ENCODE assay signal across 16 cellular contexts in the genomic region with DNA sequence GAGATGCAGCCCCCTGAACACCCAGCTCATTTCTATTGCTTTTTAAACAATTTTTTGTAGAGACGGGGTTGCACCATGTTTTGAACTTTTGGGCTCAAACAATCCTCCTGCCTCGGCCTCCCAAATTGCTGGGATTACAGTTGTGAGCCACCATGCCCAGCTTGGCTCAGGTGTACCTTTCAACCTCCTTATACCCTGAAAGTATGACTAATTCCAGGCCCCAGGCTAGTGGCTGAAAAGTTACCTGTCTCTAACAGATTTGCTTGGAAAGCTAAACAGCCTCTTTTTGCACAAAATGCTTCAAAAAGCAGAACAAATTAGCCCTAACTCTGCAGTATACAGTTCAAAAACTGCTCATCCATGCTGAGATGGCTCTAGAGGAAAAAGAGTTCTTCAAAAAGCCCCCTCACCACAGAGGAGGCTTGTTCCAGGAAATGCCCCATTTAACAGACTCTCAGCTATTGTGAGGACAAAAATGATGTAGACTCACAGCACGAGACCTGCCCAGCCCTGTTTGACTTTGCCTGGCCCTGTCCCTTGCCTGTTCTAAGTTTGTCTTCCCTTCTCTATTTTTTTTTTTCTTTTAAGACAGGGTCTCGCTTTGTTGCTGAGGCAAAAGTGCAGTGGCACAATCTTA. TPM values are rescaled to one million over a fixed set of nuclear protein-coding genes. Genes with fewer than 3 reads are reported as not detected.
DNase-seq lines count a peak whose midpoint lies in the region; ATAC-seq and TF ChIP-seq lines count a peak whose summit lies in the region.
"Had no signal": no experiment of that assay in that cellular context is flagged by ENCODE, and none has a peak within 500 bp of the region (broad histone marks: within the 10 kb centered on the region; RNA-seq: fewer than 3 reads in every experiment).

No MANE protein-coding gene starts in this region.

- intact Hi-C loops in CD4-positive, alpha-beta memory T cell (cut with micrococcal nuclease), result no loop called here

- H3K4me3 Mint-ChIP-seq in activated CD8-positive, alpha-beta memory T cell treated with anti-CD3 and anti-CD28 coated beads, Interleukin-2, amount 10 ng/mL, durations not matched to agents 7 days and 5 days, result no peak overlapping the region
- no peak overlapping the region for H3K4me3 Mint-ChIP-seq in T-helper 17 cell
- H3K4me3 Mint-ChIP-seq in CD4-positive, alpha-beta memory T cell, result no peak overlapping the region
- H3K4me3 Mint-ChIP-seq: stimulated activated naive B cell treated with anti-CD40 and anti-IgM and Interleukin-4, amounts not matched to agents 10 μg/mL and 1 μg/mL and 100 μg/mL, for 72 hours had no signal

- H3K27ac Mint-ChIP-seq in activated CD8-positive, alpha-beta memory T cell treated with anti-CD3 and anti-CD28 coated beads, Interleukin-2, amount 10 ng/mL, durations not matched to agents 7 days and 5 days, result peak overlapping the region; percentile 24
- H3K27ac Mint-ChIP-seq in T-helper 17 cell, result peak overlapping the region; percentile 85
- peak overlapping the region in 2 of 7 donors; percentile 7 to 46 for H3K27ac Mint-ChIP-seq in CD4-positive, alpha-beta memory T cell

- H3K36me3 ChIP-seq in mesendoderm (ENCODE audit: control insufficient read depth, insufficient read depth, low read length) (no peaks in the 10 kb centered on the region), gastroesophageal sphincter (peaks cover 0 to 4% of the 10 kb centered on the region in 2 donors)
- H3K36me3 ChIP-seq in CD4-positive, alpha-beta memory T cell (ENCODE audit: insufficient read depth, low read length), result no peaks in the 10 kb centered on the region

- POLR2A ChIA-PET in CD4-positive, alpha-beta memory T cell (lab: Charles Lee; ENCODE audit: partially characterized antibody), result interaction anchor here (0.6 kb wide), 1 partner anchor 46 kb away, joined by 3 read pairs; no protein-coding TSS in a partner anchor

- H3K4me1 ChIP-seq in mesendoderm (ENCODE audit: control insufficient read depth, low read depth, low read length) (no peaks in the 10 kb centered on the region), gastroesophageal sphincter (peaks cover 0 to 26% (median 0%) of the 10 kb centered on the region in 3 donors)
- H3K4me1 ChIP-seq in CD4-positive, alpha-beta memory T cell (ENCODE audit: insufficient read depth, low read length), result peaks cover 13% of the 10 kb centered on the region

- H2BK15ac ChIP-seq in mesendoderm (replicated peaks; ENCODE audit: low read depth), result peak overlapping the region; percentile 3

- peaks cover 32% of the 10 kb centered on the region for H3K27me3 Mint-ChIP-seq in activated CD8-positive, alpha-beta memory T cell treated with anti-CD3 and anti-CD28 coated beads, Interleukin-2, amount 10 ng/mL, durations not matched to agents 7 days and 5 days
- peaks cover 36% of the 10 kb centered on the region for H3K27me3 Mint-ChIP-seq in T-helper 17 cell
- peaks cover 12 to 17% of the 10 kb centered on the region in 2 donors for H3K27me3 Mint-ChIP-seq in CD4-positive, alpha-beta memory T cell

- no peak for TF ChIP-seq EP300 in gastroesophageal sphincter (IDR thresholded peaks at IDR 0.05)

- TF ChIP-seq CTCF in gastroesophageal sphincter (IDR thresholded peaks at IDR 0.05), result no peak

- peak overlapping the region; percentile 25 for H3K56ac ChIP-seq in mesendoderm (ENCODE audit: low read length)

- no peaks in the 10 kb centered on the region for H3K9me3 ChIP-seq in T-helper 17 cell (ENCODE audit: control insufficient read depth, low read length, poor library complexity, severe bottlenecking)
- no peaks in the 10 kb centered on the region for H3K9me3 ChIP-seq in CD4-positive, alpha-beta memory T cell (ENCODE audit: control insufficient read depth in 1 of 2, low read length in 2 of 2)
- H3K9me3 ChIP-seq in gastroesophageal sphincter, result no peaks in the 10 kb centered on the region
- H3K9me3 ChIP-seq: MG63 had no signal

- H2BK120ac ChIP-seq in mesendoderm (ENCODE audit: low read depth, low read length), result no peak overlapping the region

- no peak overlapping the region for H3K18ac ChIP-seq in mesendoderm (ENCODE audit: low read length)

- no peak overlapping the region for H3K4ac ChIP-seq in mesendoderm (ENCODE audit: low read depth, low read length)

- H3K4me3 ChIP-seq in mesendoderm (ENCODE audit: low read length) (no peak overlapping the region), gastroesophageal sphincter (no peak overlapping the region)
- no peak overlapping the region for H3K4me3 ChIP-seq in CD4-positive, alpha-beta memory T cell (ENCODE audit: low read length in 2 of 2)
- H3K4me3 ChIP-seq: MG63 had no signal

- no peak overlapping the region for H4K8ac ChIP-seq in mesendoderm (ENCODE audit: low read depth, low read length)

- peaks cover 46% of the 10 kb centered on the region for H3K4me1 Mint-ChIP-seq in activated CD8-positive, alpha-beta memory T cell treated with anti-CD3 and anti-CD28 coated beads, Interleukin-2, amount 10 ng/mL, durations not matched to agents 7 days and 5 days
- peaks cover 20% of the 10 kb centered on the region for H3K4me1 Mint-ChIP-seq in T-helper 17 cell
- H3K4me1 Mint-ChIP-seq in CD4-positive, alpha-beta memory T cell, result peaks cover 5 to 26% (median 10%) of the 10 kb centered on the region in 4 donors

- H2BK5ac ChIP-seq in mesendoderm (ENCODE audit: low read length), result no peak overlapping the region

- H4K5ac ChIP-seq in mesendoderm (ENCODE audit: low read length), result no peak overlapping the region

- H3K27ac ChIP-seq in mesendoderm (ENCODE audit: low read depth, low read length) (peak overlapping the region; percentile 22), gastroesophageal sphincter (no peak overlapping the region)
- H3K27ac ChIP-seq in CD4-positive, alpha-beta memory T cell (ENCODE audit: low read depth, low read length), result no peak overlapping the region

- TF ChIP-seq POLR2A in gastroesophageal sphincter (IDR thresholded peaks at IDR 0.05), result no peak

- H3K4me2 ChIP-seq in mesendoderm (ENCODE audit: low read length), result no peak overlapping the region

- H3K9me3 Mint-ChIP-seq in activated CD8-positive, alpha-beta memory T cell treated with anti-CD3 and anti-CD28 coated beads, Interleukin-2, amount 10 ng/mL, durations not matched to agents 7 days and 5 days (ENCODE audit: low read depth), result no peaks in the 10 kb centered on the region
- H3K9me3 Mint-ChIP-seq in CD4-positive, alpha-beta memory T cell, result peaks cover 0 to 3% (median 0%) of the 10 kb centered on the region in 8 donors
- H3K9me3 Mint-ChIP-seq: stimulated activated naive B cell treated with anti-CD40 and anti-IgM and Interleukin-4, amounts not matched to agents 10 μg/mL and 1 μg/mL and 100 μg/mL, for 72 hours had no signal

- H3K23ac ChIP-seq in mesendoderm (ENCODE audit: low read length), result no peak overlapping the region

- CTCF ChIA-PET in activated CD8-positive, alpha-beta memory T cell treated with anti-CD3 and anti-CD28 coated beads, Interleukin-2, amount 10 ng/mL, durations not matched to agents 7 days and 5 days (lab: Charles Lee), result interaction anchor here (0.7 to 5.6 kb wide), 11 partner anchors 14 to 149 kb away, joined by 3 to 90 read pairs (median 5); a partner anchor contains a TSS
- CTCF ChIA-PET in CD4-positive, alpha-beta memory T cell (lab: Charles Lee; ENCODE audit: partially characterized antibody), result interaction anchor here (0.7 to 10.0 kb wide), 8 partner anchors 12 to 246 kb away, joined by 3 to 195 read pairs (median 4); a partner anchor contains a TSS

- no peak overlapping the region for H2AK5ac ChIP-seq in mesendoderm (ENCODE audit: low read length)

- no peaks in the 10 kb centered on the region for H3K79me2 ChIP-seq in mesendoderm (ENCODE audit: control insufficient read depth, insufficient read depth, low read length)

- H3K79me1 ChIP-seq in mesendoderm (ENCODE audit: low read length), result no peaks in the 10 kb centered on the region

- H3K27me3 ChIP-seq in mesendoderm (ENCODE audit: insufficient read depth, low read length, poor library complexity) (no peaks in the 10 kb centered on the region), gastroesophageal sphincter (peaks cover 11% of the 10 kb centered on the region)
- no peaks in the 10 kb centered on the region for H3K27me3 ChIP-seq in CD4-positive, alpha-beta memory T cell (ENCODE audit: insufficient read depth, low read length)
- H3K27me3 ChIP-seq: MG63 had no signal

- no peaks in the 10 kb centered on the region for H3K36me3 Mint-ChIP-seq in activated CD8-positive, alpha-beta memory T cell treated with anti-CD3 and anti-CD28 coated beads, Interleukin-2, amount 10 ng/mL, durations not matched to agents 7 days and 5 days
- H3K36me3 Mint-ChIP-seq in T-helper 17 cell (ENCODE audit: low read depth), result peaks cover 2% of the 10 kb centered on the region
- H3K36me3 Mint-ChIP-seq in CD4-positive, alpha-beta memory T cell, result no peaks in the 10 kb centered on the region
- H3K36me3 Mint-ChIP-seq: stimulated activated naive B cell treated with anti-CD40 and anti-IgM and Interleukin-4, amounts not matched to agents 10 μg/mL and 1 μg/mL and 100 μg/mL, for 72 hours had no signal

- WGBS in mesendoderm (ENCODE audit: extremely low coverage, insufficient coverage, low lambda C conversion rate), result no CpG with 5 or more reads among the region's 4 CpGs
- 86 to 87% methylated on average over 4 of the region's 4 CpGs for WGBS in gastroesophageal sphincter (ENCODE audit: low coverage in 1 of 2), 2 donors

- DNase-seq in activated CD8-positive, alpha-beta memory T cell treated with anti-CD3 and anti-CD28 coated beads, Interleukin-2, amount 10 ng/mL, durations not matched to agents 7 days and 5 days, result no peak
- no peak for DNase-seq in activated CD8-positive, alpha-beta memory T cell treated with anti-CD3 and anti-CD28 coated beads, Interleukin-2, amount 50 U/mL, for 48 hours
- no peak for DNase-seq in T-helper 17 cell
- DNase-seq in mesendoderm, result no peak
- DNase-seq in CD4-positive, alpha-beta memory T cell, result no peak
- DNase-seq: cerebellar nuclear complex; islet precursor cell; MG63; NCI-H2081; stimulated activated naive B cell treated with anti-CD40 and anti-IgM and Interleukin-4, amounts not matched to agents 10 μg/mL and 1 μg/mL and 100 μg/mL, for 72 hours had no signal

- H3K9ac ChIP-seq in mesendoderm (ENCODE audit: low read length), result no peak overlapping the region

- no peak for ATAC-seq in activated CD8-positive, alpha-beta memory T cell treated with anti-CD3 and anti-CD28 coated beads, Interleukin-2, amount 10 ng/mL, durations not matched to agents 7 days and 5 days
- no peak for ATAC-seq in T-helper 17 cell
- no peak for ATAC-seq in gastroesophageal sphincter
- ATAC-seq: activated CD4-positive, CD25-positive, alpha-beta regulatory T cell treated with anti-CD3 and anti-CD28 coated beads, Interleukin-2, amount 50 U/mL, for 24 hours; stimulated activated naive B cell treated with anti-CD40 and anti-IgM and Interleukin-4, amounts not matched to agents 10 μg/mL and 1 μg/mL and 100 μg/mL, for 72 hours had no signal

RNA-seq across cellular contexts. Expression of a gene that starts 13.4 kb away (rescaled TPM):
- total RNA-seq in activated CD8-positive, alpha-beta memory T cell treated with anti-CD3 and anti-CD28 coated beads, Interleukin-2, amount 10 ng/mL, durations not matched to agents 7 days and 5 days, result 10 to 100 TPM; 49.9 to 51.7 TPM
- total RNA-seq in T-helper 17 cell, result 10 to 100 TPM in 1 of 2 donors, 1 to 10 TPM in 1; 9.7 to 11.7 TPM
- polyA plus RNA-seq in mesendoderm (2013, experiment 1 of 2), result 14.7 TPM
- 15.1 TPM for polyA plus RNA-seq in mesendoderm (2013, experiment 2 of 2)
- 10 to 100 TPM in 1 of 2 experiments, 1 to 10 TPM in 1; 8.8 to 10.8 TPM for total RNA-seq in CD4-positive, alpha-beta memory T cell
- 1 to 10 TPM; 4.2 to 8.2 TPM for polyA plus RNA-seq in CD4-positive, alpha-beta memory T cell
- 10 to 100 TPM; 21.9 to 69.5 (median 34.3) TPM for total RNA-seq in gastroesophageal sphincter

RNA-seq across cellular contexts. Expression of a gene that starts 14.0 kb away (rescaled TPM):
- total RNA-seq in activated CD8-positive, alpha-beta memory T cell treated with anti-CD3 and anti-CD28 coated beads, Interleukin-2, amount 10 ng/mL, durations not matched to agents 7 days and 5 days, result 1 to 10 TPM in 1 of 2 experiments, under 1 TPM in 1; 0.29 to 1.2 TPM
- total RNA-seq in T-helper 17 cell (1 to 10 TPM in 1 of 2 donors, under 1 TPM in 1; 0.32 to 2.5 TPM), gastroesophageal sphincter (10 to 100 TPM in 3 of 4 donors, 1 to 10 TPM in 1; 5.4 to 75.3 (median 19.6) TPM)
- 55.1 TPM for polyA plus RNA-seq in mesendoderm (2013, experiment 1 of 2)
- 62.9 TPM for polyA plus RNA-seq in mesendoderm (2013, experiment 2 of 2)
- total RNA-seq in CD4-positive, alpha-beta memory T cell, result under 1 TPM; 0.11 to 0.20 TPM
- not detected for polyA plus RNA-seq in CD4-positive, alpha-beta memory T cell
- total RNA-seq: T-helper 1 cell treated with Interleukin-12 subunit alpha and Interleukin-12 subunit beta and Interleukin-4 antibody, amounts not matched to agents 30 ng/mL and 1 ng/mL, for 36 hours had no signal

RNA-seq across cellular contexts. Expression of a gene that starts 24.5 kb away (rescaled TPM):
- total RNA-seq in activated CD8-positive, alpha-beta memory T cell treated with anti-CD3 and anti-CD28 coated beads, Interleukin-2, amount 10 ng/mL, durations not matched to agents 7 days and 5 days, result under 1 TPM; 0.44 to 0.66 TPM
- total RNA-seq in T-helper 17 cell (not detected), gastroesophageal sphincter (under 1 TPM in 2 of 4 donors, not detected in 2; 0.25 to 0.27 TPM)
- 1.6 TPM for polyA plus RNA-seq in mesendoderm (2013, experiment 1 of 2)
- 1.9 TPM for polyA plus RNA-seq in mesendoderm (2013, experiment 2 of 2)
- not detected for total RNA-seq in CD4-positive, alpha-beta memory T cell
- polyA plus RNA-seq in CD4-positive, alpha-beta memory T cell, result not detected
- total RNA-seq: glomerular endothelial cell, skeletal muscle tissue, urinary bladder had no signal

RNA-seq across cellular contexts. Expression of a gene that starts 39.2 kb away (rescaled TPM):
- not detected for total RNA-seq in activated CD8-positive, alpha-beta memory T cell treated with anti-CD3 and anti-CD28 coated beads, Interleukin-2, amount 10 ng/mL, durations not matched to agents 7 days and 5 days
- total RNA-seq in T-helper 17 cell (not detected), gastroesophageal sphincter (not detected)
- polyA plus RNA-seq in mesendoderm (2013, experiment 1 of 2), result not detected
- not detected for polyA plus RNA-seq in mesendoderm (2013, experiment 2 of 2)
- total RNA-seq in CD4-positive, alpha-beta memory T cell, result not detected
- not detected for polyA plus RNA-seq in CD4-positive, alpha-beta memory T cell
- total RNA-seq: glomerular endothelial cell; skeletal muscle tissue; T-helper 1 cell treated with Interleukin-12 subunit alpha and Interleukin-12 subunit beta and Interleukin-4 antibody, amounts not matched to agents 30 ng/mL and 1 ng/mL, for 36 hours; urinary bladder had no signal
- polyA plus RNA-seq: urinary bladder had no signal

RNA-seq across cellular contexts. Expression of a gene that starts 55.6 kb away (rescaled TPM):
- 100 to 1,000 TPM in 1 of 2 experiments, 10 to 100 TPM in 1; 68.2 to 110 TPM for total RNA-seq in activated CD8-positive, alpha-beta memory T cell treated with anti-CD3 and anti-CD28 coated beads, Interleukin-2, amount 10 ng/mL, durations not matched to agents 7 days and 5 days
- total RNA-seq in T-helper 17 cell (10 to 100 TPM; 38.4 to 46.6 TPM), gastroesophageal sphincter (10 to 100 TPM; 15.0 to 26.4 (median 23.0) TPM)
- 7.8 TPM for polyA plus RNA-seq in mesendoderm (2013, experiment 1 of 2)
- 5.7 TPM for polyA plus RNA-seq in mesendoderm (2013, experiment 2 of 2)
- total RNA-seq in CD4-positive, alpha-beta memory T cell, result 10 to 100 TPM; 79.4 to 81.1 TPM
- 10 to 100 TPM in 1 of 2 donors, 1 to 10 TPM in 1; 2.8 to 16.3 TPM for polyA plus RNA-seq in CD4-positive, alpha-beta memory T cell
